In the genomic region with DNA sequence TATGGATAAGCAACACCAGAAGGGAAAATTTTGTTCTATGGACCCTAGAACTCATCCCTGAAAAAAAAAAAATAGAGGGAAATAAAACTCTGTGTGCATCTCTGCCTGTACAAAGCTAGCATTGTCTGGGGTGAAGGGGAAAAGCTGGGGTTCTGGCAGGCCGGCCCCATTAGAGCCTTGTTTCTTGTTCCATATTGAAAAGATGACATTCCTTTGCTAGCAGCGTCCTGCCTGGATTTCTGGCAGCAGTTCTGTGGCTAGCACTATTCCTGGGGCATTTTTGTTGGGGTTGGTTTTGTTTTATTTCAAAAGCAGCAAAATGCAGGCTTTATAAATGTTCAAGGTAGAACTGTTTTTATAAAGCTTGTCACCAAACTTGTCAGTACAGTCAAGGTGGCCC, we compare ENCODE assay signal across 17 cellular contexts. TPM values are rescaled to one million over a fixed set of nuclear protein-coding genes. Genes with fewer than 3 reads are reported as not detected.
DNase-seq lines count a peak whose midpoint lies in the region; ATAC-seq, FAIRE-seq and TF ChIP-seq lines count a peak whose summit lies in the region.
"Had no signal": no experiment of that assay in that cellular context is flagged by ENCODE, and none has a peak within 500 bp of the region (broad histone marks: within the 10 kb centered on the region; RNA-seq: fewer than 3 reads in every experiment).

No MANE protein-coding gene starts in this region.

- H3K27me3 ChIP-seq in endodermal cell (ENCODE audit: control insufficient read depth, insufficient read depth, low read length, poor library complexity, severe bottlenecking) (no peaks in the 10 kb centered on the region), thyroid gland (no peaks in the 10 kb centered on the region)
- H3K27me3 ChIP-seq: gastrocnemius medialis, upper lobe of right lung had no signal

- H3K9me3 Mint-ChIP-seq in endodermal cell (no peaks in the 10 kb centered on the region), nephron progenitor cell (no peaks in the 10 kb centered on the region)

- H3K27ac Mint-ChIP-seq in endodermal cell: no peak overlapping the region
- H3K27ac Mint-ChIP-seq in nephron progenitor cell: peak overlapping the region; percentile 46
- H3K27ac Mint-ChIP-seq: activated CD8-positive, alpha-beta memory T cell treated with anti-CD3 and anti-CD28 coated beads, Interleukin-2, amount 10 ng/mL, durations not matched to agents 7 days and 5 days had no signal

- DNase-seq in SK-MEL-5 (ENCODE audit: low read depth, low spot score): peak; percentile 62
- no peak for DNase-seq in endodermal cell
- DNase-seq in nephron progenitor cell: no peak
- peak in 1 of 2 donors; percentile 46 for DNase-seq in thyroid gland
- no peak for DNase-seq in frontal cortex (ENCODE audit: low spot score in 2 of 2)
- DNase-seq in dedifferentiated amniotic fluid mesenchymal stem cell (ENCODE audit: extremely low spot score): no peak
- DNase-seq: activated CD8-positive, alpha-beta memory T cell treated with anti-CD3 and anti-CD28 coated beads, Interleukin-2, amount 10 ng/mL, durations not matched to agents 7 days and 5 days; activated effector memory CD4-positive, alpha-beta T cell treated with anti-CD3 and anti-CD28 coated beads, Interleukin-2, amount 50 U/mL, for 16 hours; effector memory CD4-positive, alpha-beta T cell; gastrocnemius medialis; NCI-H2107; stimulated activated CD4-positive, alpha-beta T cell treated with anti-CD3 and anti-CD28 coated beads, Interleukin-1b, Interleukin-23, amount 100 ng/mL, for 48 hours; upper lobe of right lung had no signal

- peaks cover 9% of the 10 kb centered on the region for H3K4me1 ChIP-seq in endodermal cell (ENCODE audit: control insufficient read depth, insufficient read depth, low read length)
- peaks cover 53 to 60% of the 10 kb centered on the region in 2 donors for H3K4me1 ChIP-seq in thyroid gland

- H3K36me3 Mint-ChIP-seq in endodermal cell (ENCODE audit: low read depth) (peaks cover 6% of the 10 kb centered on the region), nephron progenitor cell (ENCODE audit: low read depth) (no peaks in the 10 kb centered on the region)
- H3K36me3 Mint-ChIP-seq: activated CD8-positive, alpha-beta memory T cell treated with anti-CD3 and anti-CD28 coated beads, Interleukin-2, amount 10 ng/mL, durations not matched to agents 7 days and 5 days had no signal

- H3K4me3 Mint-ChIP-seq in endodermal cell: no peak overlapping the region
- no peak overlapping the region for H3K4me3 Mint-ChIP-seq in nephron progenitor cell
- H3K4me3 Mint-ChIP-seq: activated CD8-positive, alpha-beta memory T cell treated with anti-CD3 and anti-CD28 coated beads, Interleukin-2, amount 10 ng/mL, durations not matched to agents 7 days and 5 days had no signal

- H3K36me3 ChIP-seq in endodermal cell (ENCODE audit: control insufficient read depth, insufficient read depth, low read length) (peaks cover 13% of the 10 kb centered on the region), thyroid gland (no peaks in the 10 kb centered on the region)
- H3K36me3 ChIP-seq: gastrocnemius medialis, upper lobe of right lung had no signal

- intact Hi-C loops in thyroid gland (cut with DNase I): no loop called here

- H3K4me3 ChIP-seq in endodermal cell (ENCODE audit: low read length): no peak overlapping the region
- H3K4me3 ChIP-seq in thyroid gland (replicated peaks in 1 of 3): no peak overlapping the region
- H3K4me3 ChIP-seq: gastrocnemius medialis, upper lobe of right lung had no signal

- TF ChIP-seq CTCF in endodermal cell (conservative IDR thresholded peaks at IDR 0.05) (no peak), nephron progenitor cell (IDR thresholded peaks at IDR 0.05) (no peak), thyroid gland (IDR thresholded peaks at IDR 0.05) (no peak)

- ATAC-seq in GM18861 (IDR thresholded peaks at IDR 0.05; ENCODE audit: unreplicated experiment): no peak
- ATAC-seq: activated CD8-positive, alpha-beta memory T cell treated with anti-CD3 and anti-CD28 coated beads, Interleukin-2, amount 10 ng/mL, durations not matched to agents 7 days and 5 days; gastrocnemius medialis; upper lobe of right lung had no signal

- 91% methylated on average over 2 of the region's 2 CpGs; no CpG with 5 or more reads in 1 of the 2 experiments for WGBS in endodermal cell (ENCODE audit: insufficient coverage in 1 of 2, insufficient read length in 1 of 2), 2 experiments
- 23 to 39% methylated on average over 2 of the region's 2 CpGs for WGBS in thyroid gland, 2 donors

- H3K4me1 Mint-ChIP-seq in endodermal cell (peaks cover 38% of the 10 kb centered on the region), nephron progenitor cell (peaks cover 27% of the 10 kb centered on the region)
- H3K4me1 Mint-ChIP-seq: activated CD8-positive, alpha-beta memory T cell treated with anti-CD3 and anti-CD28 coated beads, Interleukin-2, amount 10 ng/mL, durations not matched to agents 7 days and 5 days had no signal

- in situ Hi-C loops in SK-MEL-5 (cut with HindIII; ENCODE audit: low pct_unique_long_range_greater_than_20kb, low sequenced_read_pairs): no loop called here

- H3K9me3 ChIP-seq in endodermal cell (ENCODE audit: control insufficient read depth, low read length) (no peaks in the 10 kb centered on the region), thyroid gland (no peaks in the 10 kb centered on the region)
- H3K9me3 ChIP-seq: gastrocnemius medialis, upper lobe of right lung had no signal

- no peak for FAIRE-seq in frontal cortex (lab: Jason Lieb, UNC)
- FAIRE-seq: RCC 7860 had no signal

- H3K27me3 Mint-ChIP-seq in endodermal cell (ENCODE audit: insufficient read depth): no peaks in the 10 kb centered on the region
- H3K27me3 Mint-ChIP-seq in nephron progenitor cell (ENCODE audit: low read depth, poor library complexity): no peaks in the 10 kb centered on the region

- peak overlapping the region; percentile 12 for H3K27ac ChIP-seq in endodermal cell (ENCODE audit: low read depth, low read length)
- H3K27ac ChIP-seq in thyroid gland: peak overlapping the region; percentile 74 to 79 (median 78)
- H3K27ac ChIP-seq: upper lobe of right lung had no signal

- no peak overlapping the region for H3K9ac ChIP-seq in endodermal cell (ENCODE audit: extremely low read depth, low read length, poor library complexity, severe bottlenecking)

- TF ChIP-seq POLR2A in thyroid gland (IDR thresholded peaks at IDR 0.05): no peak

RNA-seq across cellular contexts. Expression of a gene that starts 45.2 kb away (rescaled TPM):
- total RNA-seq in SK-MEL-5 (2014; rRNA removed; shearing (Covaris generic)): 0.87 and 1.0 TPM in 2 replicates
- 0.06 and 0.11 TPM in 2 replicates for polyA plus RNA-seq in SK-MEL-5 (2015; cell fraction: cytosol; rRNA removed)
- polyA plus RNA-seq in SK-MEL-5 (2015; cell fraction: nucleus; rRNA removed): 0.14 and 0.23 TPM in 2 replicates
- total RNA-seq in endodermal cell (10 to 100 TPM; 21.5 to 21.9 TPM), thyroid gland (10 to 100 TPM; 13.6 to 31.5 (median 20.5) TPM), frontal cortex (28.5 TPM)
- polyA plus RNA-seq in endodermal cell (2013, experiment 1 of 2): 10.8 TPM
- polyA plus RNA-seq in endodermal cell (2013, experiment 2 of 2): 8.2 TPM
- total RNA-seq: activated CD8-positive, alpha-beta memory T cell treated with anti-CD3 and anti-CD28 coated beads, Interleukin-2, amount 10 ng/mL, durations not matched to agents 7 days and 5 days; HT-29; T-helper 1 cell treated with Interleukin-12 subunit alpha and Interleukin-12 subunit beta and Interleukin-4 antibody, amounts not matched to agents 30 ng/mL and 1 ng/mL, for 36 hours had no signal
